In genomic region chr3:64681015-64681414, GRCh38 we compare ENCODE assay signal across 6 cellular contexts. TPM values are rescaled to one million over a fixed set of nuclear protein-coding genes. Genes with fewer than 3 reads are reported as not detected.
"Had no signal": no experiment of that assay in that cellular context is flagged by ENCODE, and none has a peak within 500 bp of the region (broad histone marks: within the 10 kb centered on the region; RNA-seq: fewer than 3 reads in every experiment).

No MANE protein-coding gene starts in this region.

- H3K4me3 Mint-ChIP-seq: IgD-negative memory B cell had no signal

- H3K36me3 Mint-ChIP-seq: IgD-negative memory B cell had no signal

- H3K27ac Mint-ChIP-seq: IgD-negative memory B cell had no signal

- DNase-seq: H7, HCEC 1CT, KBM-7 had no signal

- ATAC-seq: HepG2 had no signal

- FAIRE-seq: HepG2 had no signal

- H3K27ac ChIP-seq: HL-60 had no signal

- H3K4me1 Mint-ChIP-seq: IgD-negative memory B cell had no signal

RNA-seq across cellular contexts. Expression of gene ADAMTS9, which starts 6.8 kb away (rescaled TPM):
- polyA plus RNA-seq: IgD-negative memory B cell had no signal
